1 cellular context compared by ENCODE assay signal in genomic region chr16:75565640-75566039, GRCh38.
A peak's percentile ranks its signal among the peaks of the same experiment; 100 is the strongest.
TF ChIP-seq lines count a peak whose summit lies in the region.

No MANE protein-coding gene starts in this region.

TF ChIP-seq in A549, 52 proteins besides CTCF, POLR2A, EP300 and RAD21:
- TF ChIP-seq BCL3 (IDR thresholded peaks at IDR 0.05) (no peak), RNF2 (IDR thresholded peaks at IDR 0.05; ENCODE audit: borderline replicate concordance, low read depth) (peak; percentile 85; the same call in 1 of the 2 replicates)
